In the genomic region with DNA sequence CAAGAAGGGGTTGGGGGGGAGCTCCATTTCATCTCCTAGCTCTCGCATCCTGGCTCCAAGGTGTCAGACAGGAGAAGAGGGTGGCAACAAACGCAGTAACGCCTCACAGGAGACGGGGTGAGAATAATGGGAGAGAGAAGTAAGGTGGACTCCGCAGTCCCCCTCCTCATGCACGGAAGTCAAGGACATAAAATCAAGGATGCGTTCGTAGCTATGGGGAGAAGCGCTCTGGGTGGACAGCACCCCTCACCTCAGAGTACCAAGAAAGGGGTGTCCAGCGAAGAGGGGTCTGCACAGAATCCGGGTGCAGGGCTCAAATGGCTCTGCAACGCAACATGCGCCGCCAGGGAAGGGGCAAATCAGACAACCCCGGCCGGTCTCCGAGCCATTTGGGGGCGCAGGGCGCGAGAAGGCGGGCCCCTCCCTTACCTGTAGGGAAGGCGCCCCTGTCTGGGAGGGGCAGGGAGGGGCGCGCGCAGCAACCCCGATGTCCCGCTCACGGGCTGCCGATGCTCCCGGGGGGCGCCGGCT, we compare ENCODE assay signal across 8 cellular contexts.
A peak's percentile ranks its signal among the peaks of the same experiment; 100 is the strongest.
DNase-seq lines count a peak whose midpoint lies in the region; ATAC-seq lines count a peak whose summit lies in the region.

No MANE protein-coding gene starts in this region.

- peak overlapping the region; percentile 84 for H3K4me3 Mint-ChIP-seq in stimulated activated memory B cell treated with anti-CD40 and anti-IgM and Interleukin-4, amounts not matched to agents 10 μg/mL and 1 μg/mL and 100 μg/mL, for 72 hours

- H3K27me3 Mint-ChIP-seq in stimulated activated memory B cell treated with anti-CD40 and anti-IgM and Interleukin-4, amounts not matched to agents 10 μg/mL and 1 μg/mL and 100 μg/mL, for 72 hours: no peaks in the 10 kb centered on the region

- H3K9me3 Mint-ChIP-seq in stimulated activated memory B cell treated with anti-CD40 and anti-IgM and Interleukin-4, amounts not matched to agents 10 μg/mL and 1 μg/mL and 100 μg/mL, for 72 hours: no peaks in the 10 kb centered on the region

- DNase-seq in activated gamma-delta T cell treated with Interleukin-2 at 50 U/mL for 16 hours: peak; percentile 32
- DNase-seq in activated gamma-delta T cell (lab: John Stamatoyannopoulos, UW): no peak
- peak; percentile 27 for DNase-seq in activated naive CD4-positive, alpha-beta T cell treated with Interleukin-2 at 50 U/mL for 16 hours
- DNase-seq in NCI-H2107 treated with DMSO at 0.1 percent for 48 hours (lab: John Stamatoyannopoulos, UW; ENCODE audit: unreplicated experiment): no peak

- no peaks in the 10 kb centered on the region for H3K9me3 ChIP-seq in iPS-18c (ENCODE audit: control insufficient read depth, insufficient read depth, low read length)

- peaks cover 52% of the 10 kb centered on the region for H3K4me1 Mint-ChIP-seq in stimulated activated memory B cell treated with anti-CD40 and anti-IgM and Interleukin-4, amounts not matched to agents 10 μg/mL and 1 μg/mL and 100 μg/mL, for 72 hours

- no peaks in the 10 kb centered on the region for H3K36me3 Mint-ChIP-seq in stimulated activated memory B cell treated with anti-CD40 and anti-IgM and Interleukin-4, amounts not matched to agents 10 μg/mL and 1 μg/mL and 100 μg/mL, for 72 hours

- H3K27ac Mint-ChIP-seq in stimulated activated memory B cell treated with anti-CD40 and anti-IgM and Interleukin-4, amounts not matched to agents 10 μg/mL and 1 μg/mL and 100 μg/mL, for 72 hours: peak overlapping the region; percentile 80

- ATAC-seq in HG03432 (IDR thresholded peaks at IDR 0.05; ENCODE audit: unreplicated experiment) (peak; percentile 18), GM18520 (IDR thresholded peaks at IDR 0.05; ENCODE audit: unreplicated experiment) (no peak)
- peak; percentile 54 for ATAC-seq in stimulated activated memory B cell treated with anti-CD40 and anti-IgM and Interleukin-4, amounts not matched to agents 10 μg/mL and 1 μg/mL and 100 μg/mL, for 72 hours

- peak overlapping the region; percentile 77 for H3K4me3 ChIP-seq in iPS-18c (ENCODE audit: insufficient read depth, low read depth, low read length)

Comparison
In these comparisons a context has a peak if more than half of its experiments do, and no peak if none do; other contexts are left out.
1. DNase-seq: peak in activated gamma-delta T cell treated with Interleukin-2 at 50 U/mL for 16 hours (single experiment) and activated naive CD4-positive, alpha-beta T cell treated with Interleukin-2 at 50 U/mL for 16 hours (single experiment); none in activated gamma-delta T cell (single experiment) and NCI-H2107 treated with DMSO at 0.1 percent for 48 hours (single experiment).